9 cellular contexts compared by ENCODE assay signal in the genomic region with DNA sequence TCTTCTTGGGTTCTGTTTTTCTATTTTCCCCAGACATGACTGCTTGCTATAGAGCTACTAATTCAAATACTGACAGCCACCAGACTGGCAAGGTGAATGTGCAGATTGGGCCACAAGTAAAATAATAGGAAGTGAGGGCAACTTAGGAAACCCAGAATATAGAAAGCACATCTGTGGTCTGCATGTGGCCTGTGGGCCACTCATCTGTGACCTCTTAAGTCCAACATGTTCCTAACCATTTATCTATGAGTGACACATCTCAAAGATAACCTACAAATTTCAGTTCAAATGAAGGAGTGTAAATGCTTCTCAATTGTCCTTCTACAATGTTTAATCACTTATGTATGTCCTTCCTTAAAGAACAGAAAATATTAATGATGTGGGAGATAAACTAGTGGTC.
DNase-seq lines count a peak whose midpoint lies in the region; ATAC-seq lines count a peak whose summit lies in the region.
"Had no signal": no experiment of that assay in that cellular context is flagged by ENCODE, and none has a peak within 500 bp of the region (broad histone marks: within the 10 kb centered on the region; RNA-seq: fewer than 3 reads in every experiment).

No MANE protein-coding gene starts in this region.

- peaks cover 9% of the 10 kb centered on the region for H3K4me1 Mint-ChIP-seq in activated CD4-positive, alpha-beta T cell treated with anti-CD3 and anti-CD28 coated beads for 36 hours

- CTCF ChIA-PET in activated CD4-positive, alpha-beta T cell treated with anti-CD3 and anti-CD28 coated beads for 36 hours (lab: Charles Lee): interaction anchor here (0.7 to 4.1 kb wide), 10 partner anchors 9 to 754 kb away, joined by 3 to 26 read pairs (median 3); no protein-coding TSS in a partner anchor

- H3K27ac Mint-ChIP-seq in activated CD4-positive, alpha-beta T cell treated with anti-CD3 and anti-CD28 coated beads for 36 hours: no peak overlapping the region

- H3K36me3 Mint-ChIP-seq in activated CD4-positive, alpha-beta T cell treated with anti-CD3 and anti-CD28 coated beads for 36 hours (ENCODE audit: low read depth): no peaks in the 10 kb centered on the region

- H3K9me3 Mint-ChIP-seq in activated CD4-positive, alpha-beta T cell treated with anti-CD3 and anti-CD28 coated beads for 36 hours (ENCODE audit: low read depth): no peaks in the 10 kb centered on the region

- no peaks in the 10 kb centered on the region for H3K27me3 Mint-ChIP-seq in activated CD4-positive, alpha-beta T cell treated with anti-CD3 and anti-CD28 coated beads for 36 hours

- intact Hi-C loops in activated CD4-positive, alpha-beta T cell treated with anti-CD3 and anti-CD28 coated beads for 36 hours (cut with DNase I, micrococcal nuclease): loop anchor here (1.0 to 10.0 kb wide), 6 partner anchors 112 to 574 kb away; a partner anchor contains a TSS

- no peak overlapping the region for H3K4me3 Mint-ChIP-seq in activated CD4-positive, alpha-beta T cell treated with anti-CD3 and anti-CD28 coated beads for 36 hours

- POLR2A ChIA-PET in activated CD4-positive, alpha-beta T cell treated with anti-CD3 and anti-CD28 coated beads for 36 hours (lab: Charles Lee): no interaction called here

- peak; percentile 16 for ATAC-seq in activated CD4-positive, alpha-beta T cell treated with anti-CD3 and anti-CD28 coated beads for 36 hours
- ATAC-seq in HG02571 (IDR thresholded peaks at IDR 0.05; ENCODE audit: unreplicated experiment): peak; percentile 64
- ATAC-seq in HG03442 (IDR thresholded peaks at IDR 0.05; ENCODE audit: unreplicated experiment): peak; percentile 80
- peak; percentile 43 for ATAC-seq in stimulated activated naive CD8-positive, alpha-beta T cell treated with anti-CD3 and anti-CD28 coated beads, Interleukin-15, Interleukin-2, amounts not matched to agents 100 U/mL and 50 U/mL, for 24 hours
- ATAC-seq: A549 had no signal

- DNase-seq in activated CD4-positive, alpha-beta T cell treated with anti-CD3 and anti-CD28 coated beads for 36 hours: no peak
- DNase-seq in activated CD4-positive, alpha-beta T cell treated with anti-CD3 and anti-CD28 coated beads, Interleukin-2, amount 50 U/mL, for 1 hour: no peak
- DNase-seq in stimulated activated naive CD8-positive, alpha-beta T cell treated with anti-CD3 and anti-CD28 coated beads, Interleukin-15, Interleukin-2, amounts not matched to agents 100 U/mL and 50 U/mL, for 24 hours: no peak
- no peak for DNase-seq in NK-92 treated with Interleukin-12 subunit alpha and Interleukin-12 subunit beta, amount 100 ng/mL, for 24 hours (lab: John Stamatoyannopoulos, UW)
- no peak for DNase-seq in DMS114 treated with DMSO at 0.1 percent for 48 hours (lab: John Stamatoyannopoulos, UW; ENCODE audit: unreplicated experiment)
- no peak for DNase-seq in DMS53 (lab: John Stamatoyannopoulos, UW)

Comparison
In these comparisons a context has a peak if more than half of its experiments do, and no peak if none do; other contexts are left out.
1. ATAC-seq: peak in every context shown above with its lines; median percentile 80 in HG03442; 64 in HG02571; 43 in stimulated activated naive CD8-positive, alpha-beta T cell treated with anti-CD3 and anti-CD28 coated beads, Interleukin-15, Interleukin-2, amounts not matched to agents 100 U/mL and 50 U/mL, for 24 hours; 16 in activated CD4-positive, alpha-beta T cell treated with anti-CD3 and anti-CD28 coated beads for 36 hours.